26 cellular contexts compared by ENCODE assay signal in genomic region chr12:93865751-93866150, GRCh38.
"Had no signal": no experiment of that assay in that cellular context is flagged by ENCODE, and none has a peak within 500 bp of the region (broad histone marks: within the 10 kb centered on the region; RNA-seq: fewer than 3 reads in every experiment).

No MANE protein-coding gene starts in this region.

- H3K9ac ChIP-seq: neural progenitor cell, parathyroid adenoma had no signal

- H3K36me3 ChIP-seq: neural progenitor cell, ovary, spleen, suprapubic skin, transverse colon, upper lobe of right lung, uterus had no signal

- H3K9me3 ChIP-seq: testis had no signal

- DNase-seq: natural killer cell; occipital lobe; ovary; posterior cingulate gyrus; psoas muscle; right cardiac atrium; spleen; stimulated activated CD4-positive, alpha-beta T cell treated with anti-CD3 and anti-CD28 coated beads, Interleukin-12 subunit alpha, Interleukin-12 subunit beta, amount 100 ng/mL, for 4 hours; stimulated activated CD4-positive, alpha-beta T cell treated with anti-CD3 and anti-CD28 coated beads, Interleukin-1b, Interleukin-23, amount 100 ng/mL, for 48 hours; stimulated activated CD4-positive, alpha-beta T cell treated with anti-CD3 and anti-CD28 coated beads, Interleukin-4, amount 100 ng/mL, for 1 hour; stimulated activated CD4-positive, alpha-beta T cell treated with anti-CD3 and anti-CD28 coated beads, Interleukin-4, amount 100 ng/mL, for 4 hours; stimulated activated CD8-positive, alpha-beta memory T cell treated with anti-CD3 and anti-CD28 coated beads, Interleukin-4, amount 100 ng/mL, for 48 hours; stimulated activated naive CD4-positive, alpha-beta T cell; stimulated activated naive CD8-positive, alpha-beta T cell treated with anti-CD3 and anti-CD28 coated beads, Interleukin-15, amount 100 ng/mL, for 72 hours; stimulated activated naive CD8-positive, alpha-beta T cell treated with anti-CD3 and anti-CD28 coated beads, Interleukin-15, Interleukin-2, amounts not matched to agents 100 U/mL and 50 U/mL, for 24 hours; substantia nigra; testis; tibial artery; transverse colon; upper lobe of right lung; uterus had no signal

- H3K27me3 ChIP-seq: neural progenitor cell, ovary, spleen, suprapubic skin, testis, tibial artery, transverse colon, upper lobe of right lung, uterus had no signal

- H3K27ac ChIP-seq: neural progenitor cell, ovary, parathyroid adenoma, psoas muscle, skin epidermis, spleen, suprapubic skin, testis, tibial artery, transverse colon, upper lobe of right lung, uterus had no signal

- H3K4me1 ChIP-seq: neural progenitor cell, parathyroid adenoma, psoas muscle, spleen, testis, transverse colon, upper lobe of right lung, uterus had no signal

- H3K4me3 ChIP-seq: neural progenitor cell, ovary, psoas muscle, skin epidermis, smooth muscle cell, spleen, suprapubic skin, testis, tibial artery, transverse colon, upper lobe of right lung, uterus had no signal
